ENCODE assay signal across 8 cellular contexts in the genomic region with DNA sequence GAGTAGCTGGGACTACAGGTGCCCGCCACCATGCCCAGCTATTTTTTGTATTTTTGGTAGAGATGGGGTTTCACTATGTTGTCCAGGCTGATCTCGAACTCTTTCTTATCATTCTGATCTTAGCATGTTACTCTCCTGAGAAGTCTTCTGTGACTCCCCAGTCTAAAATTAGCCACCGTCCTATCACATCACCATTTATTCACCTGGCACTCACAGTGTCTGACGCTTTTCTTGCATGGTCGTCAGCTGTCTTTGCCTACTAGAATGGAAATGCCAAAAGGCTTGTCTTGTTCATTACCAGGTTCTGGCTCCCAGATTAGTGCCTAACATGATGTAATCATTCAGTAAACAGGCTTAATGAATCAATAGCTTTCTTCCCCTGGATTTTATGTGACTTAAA.
"Had no signal": no experiment of that assay in that cellular context is flagged by ENCODE, and none has a peak within 500 bp of the region (broad histone marks: within the 10 kb centered on the region; RNA-seq: fewer than 3 reads in every experiment).

No MANE protein-coding gene starts in this region.

- DNase-seq: GDM1, GF-D8 had no signal

- ATAC-seq: GM12878 had no signal

- FAIRE-seq: G401.6, GM12878, GM12891, GM12892, GM18507, GM19239 had no signal

- H3K4me3 ChIP-seq: GM12878 had no signal
